In the genomic region with DNA sequence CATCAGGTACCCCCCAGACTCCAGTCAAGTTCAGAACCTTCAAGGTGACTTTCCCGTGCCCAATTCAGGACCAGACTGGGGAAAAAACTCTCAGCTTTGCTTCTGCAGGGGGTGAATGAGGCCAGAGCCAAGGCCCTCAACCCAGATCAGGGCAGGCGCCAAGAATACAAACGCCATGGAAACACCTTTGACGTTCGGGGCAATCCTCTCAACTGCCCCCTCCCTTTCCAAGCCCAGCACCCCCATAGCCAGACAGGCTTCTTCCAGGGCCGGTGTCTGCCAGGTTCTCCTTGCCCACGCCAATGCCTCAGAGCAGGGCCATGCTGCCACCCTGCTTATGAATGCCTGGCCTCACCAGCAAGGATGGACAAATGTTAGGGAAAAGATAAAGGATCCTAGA, we compare ENCODE assay signal across 1 cellular context.
TF ChIP-seq lines count a peak whose summit lies in the region.

No MANE protein-coding gene starts in this region.

TF ChIP-seq in IMR-90, 13 proteins besides CTCF, POLR2A, EP300 and RAD21:
- TF ChIP-seq BHLHE40 (IDR thresholded peaks at IDR 0.05; ENCODE audit: low read depth, low read length) (no peak), SMC3 (IDR thresholded peaks at IDR 0.05; ENCODE audit: low read depth, low read length) (no peak), MAFK (IDR thresholded peaks at IDR 0.05; ENCODE audit: low read depth, low read length) (no peak), RFX5 (IDR thresholded peaks at IDR 0.05; ENCODE audit: low read depth, low read length) (no peak), CEBPB (IDR thresholded peaks at IDR 0.05; ENCODE audit: low read depth, low read length) (no peak), NFE2L2 (IDR thresholded peaks at IDR 0.05; ENCODE audit: low read depth, low read length) (no peak), RCOR1 (IDR thresholded peaks at IDR 0.05; ENCODE audit: insufficient replicate concordance, low read length) (no peak), FOS (IDR thresholded peaks at IDR 0.05; ENCODE audit: low read depth, low read length) (no peak), MXI1 (IDR thresholded peaks at IDR 0.05; ENCODE audit: borderline replicate concordance, low read depth, low read length) (no peak), MAZ (IDR thresholded peaks at IDR 0.05; ENCODE audit: borderline replicate concordance, low read depth, low read length) (no peak), CHD1 (IDR thresholded peaks at IDR 0.05; ENCODE audit: low read depth, low read length) (no peak)
- TF ChIP-seq, protein P1, sequence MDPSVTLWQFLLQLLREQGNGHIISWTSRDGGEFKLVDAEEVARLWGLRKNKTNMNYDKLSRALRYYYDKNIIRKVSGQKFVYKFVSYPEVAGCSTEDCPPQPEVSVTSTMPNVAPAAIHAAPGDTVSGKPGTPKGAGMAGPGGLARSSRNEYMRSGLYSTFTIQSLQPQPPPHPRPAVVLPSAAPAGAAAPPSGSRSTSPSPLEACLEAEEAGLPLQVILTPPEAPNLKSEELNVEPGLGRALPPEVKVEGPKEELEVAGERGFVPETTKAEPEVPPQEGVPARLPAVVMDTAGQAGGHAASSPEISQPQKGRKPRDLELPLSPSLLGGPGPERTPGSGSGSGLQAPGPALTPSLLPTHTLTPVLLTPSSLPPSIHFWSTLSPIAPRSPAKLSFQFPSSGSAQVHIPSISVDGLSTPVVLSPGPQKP (IDR thresholded peaks at IDR 0.05; ENCODE audit: borderline replicate concordance, low read depth, low read length): no peak
- TF ChIP-seq, protein P2, sequence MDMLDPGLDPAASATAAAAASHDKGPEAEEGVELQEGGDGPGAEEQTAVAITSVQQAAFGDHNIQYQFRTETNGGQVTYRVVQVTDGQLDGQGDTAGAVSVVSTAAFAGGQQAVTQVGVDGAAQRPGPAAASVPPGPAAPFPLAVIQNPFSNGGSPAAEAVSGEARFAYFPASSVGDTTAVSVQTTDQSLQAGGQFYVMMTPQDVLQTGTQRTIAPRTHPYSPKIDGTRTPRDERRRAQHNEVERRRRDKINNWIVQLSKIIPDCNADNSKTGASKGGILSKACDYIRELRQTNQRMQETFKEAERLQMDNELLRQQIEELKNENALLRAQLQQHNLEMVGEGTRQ (IDR thresholded peaks at IDR 0.05; ENCODE audit: low read depth, low read length): no peak
